Comparison of ENCODE assay signal across 8 cellular contexts in the genomic region with DNA sequence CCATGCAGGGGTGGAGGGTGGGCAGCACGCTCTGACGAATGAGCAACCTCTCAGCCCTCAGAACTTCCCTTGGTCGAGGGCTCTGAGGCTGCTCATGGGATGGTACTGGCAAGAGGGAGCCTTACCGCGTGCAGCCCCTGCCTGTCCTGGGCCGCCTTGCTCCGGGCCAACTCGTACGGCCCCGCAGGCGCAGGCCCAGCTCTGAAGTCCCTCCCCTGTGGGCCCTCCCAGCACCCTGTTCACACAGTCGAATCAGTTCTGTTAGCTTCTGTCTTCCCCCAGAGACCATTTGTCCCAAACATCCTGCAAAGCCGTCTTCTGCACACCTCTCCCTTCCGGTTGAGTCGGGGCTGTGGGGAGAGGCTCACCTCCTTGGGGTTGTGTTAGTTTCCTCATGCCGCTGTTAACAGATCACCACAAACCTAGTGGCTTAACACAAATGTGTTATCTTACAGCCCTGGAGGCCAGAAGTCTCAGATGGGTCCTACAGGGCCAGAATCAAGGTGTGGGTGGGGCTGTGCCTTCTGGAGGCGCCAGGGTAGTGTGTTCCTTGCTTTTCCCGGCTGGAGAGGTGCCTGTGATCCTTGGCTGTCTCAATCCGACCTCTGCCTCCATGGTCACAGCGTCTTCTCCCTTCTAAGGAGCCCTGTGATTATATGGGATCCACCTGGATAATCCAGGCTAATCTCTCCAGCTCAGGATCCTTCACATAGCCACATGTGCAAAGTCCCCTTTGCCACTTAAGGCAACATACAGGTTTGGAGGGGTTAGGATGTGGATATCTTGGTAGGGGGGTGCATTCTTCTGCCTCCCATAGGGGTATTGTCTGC. TPM values are rescaled to one million over a fixed set of nuclear protein-coding genes. Genes with fewer than 3 reads are reported as not detected.
A peak's percentile ranks its signal among the peaks of the same experiment; 100 is the strongest.
DNase-seq lines count a peak whose midpoint lies in the region; ATAC-seq and TF ChIP-seq lines count a peak whose summit lies in the region.

No MANE protein-coding gene starts in this region.

- H3K9me3 ChIP-seq in muscle layer of colon (ENCODE audit: low read length) (no peaks in the 10 kb centered on the region), thymus (ENCODE audit: control insufficient read depth) (no peaks in the 10 kb centered on the region)

- no peak for TF ChIP-seq CTCF in dorsolateral prefrontal cortex (IDR thresholded peaks at IDR 0.05 in 54 of 56, conservative IDR thresholded peaks at IDR 0.05 in 2 of 56; ENCODE audit: low read depth in 1 of 56, partially characterized antibody in 56 of 56)

- no peak overlapping the region for H3K9ac ChIP-seq in muscle layer of colon (ENCODE audit: low read length)

- H3K36me3 ChIP-seq in muscle layer of colon (ENCODE audit: insufficient read depth, low read length) (no peaks in the 10 kb centered on the region), thymus (ENCODE audit: control insufficient read depth, insufficient read depth) (no peaks in the 10 kb centered on the region)

- DNase-seq in dorsolateral prefrontal cortex (no peak), NCI-H2196 treated with DMSO at 0.1 percent for 48 hours (lab: John Stamatoyannopoulos, UW; ENCODE audit: unreplicated experiment) (no peak), occipital lobe (lab: John Stamatoyannopoulos, UW) (no peak)

- 14% methylated on average over 20 of the region's 20 CpGs for WGBS in thymus

- ATAC-seq in GM18505 (IDR thresholded peaks at IDR 0.05; ENCODE audit: unreplicated experiment) (peak; percentile 40), HG03039 (IDR thresholded peaks at IDR 0.05; ENCODE audit: unreplicated experiment) (peak; percentile 34)
- ATAC-seq in activated CD4-positive, CD25-positive, alpha-beta regulatory T cell treated with anti-CD3 and anti-CD28 coated beads, Interleukin-2, amount 50 U/mL, for 24 hours: peak; percentile 72 to 76

- H3K4me1 ChIP-seq in muscle layer of colon (ENCODE audit: insufficient read depth, low read length) (peaks cover 7% of the 10 kb centered on the region), thymus (ENCODE audit: control insufficient read depth, insufficient read depth, low read length) (peaks cover 6% of the 10 kb centered on the region)

- peak; percentile 75 for TF ChIP-seq POLR2A in GM18505 (IDR thresholded peaks at IDR 0.05; ENCODE audit: borderline replicate concordance, extremely low read depth, insufficient read depth, insufficient read length)

- H3K27me3 ChIP-seq in dorsolateral prefrontal cortex: peaks cover 0 to 22% (median 0%) of the 10 kb centered on the region in 45 donors
- no peaks in the 10 kb centered on the region for H3K27me3 ChIP-seq in muscle layer of colon (ENCODE audit: control insufficient read depth in 1 of 2, insufficient read depth in 2 of 2, low read length in 2 of 2)
- H3K27me3 ChIP-seq in thymus (ENCODE audit: control insufficient read depth, insufficient read depth): no peaks in the 10 kb centered on the region

- intact Hi-C loops in dorsolateral prefrontal cortex (cut with DNase I): no loop called here

- H3K27ac ChIP-seq in dorsolateral prefrontal cortex (peak overlapping the region in 39 of 59 donors; percentile 3 to 89 (median 58)), muscle layer of colon (ENCODE audit: low read depth, low read length) (no peak overlapping the region), thymus (ENCODE audit: low read depth) (peak overlapping the region; percentile 38)

- peak overlapping the region; percentile 39 to 78 (median 64) for H3K4me3 ChIP-seq in dorsolateral prefrontal cortex
- H3K4me3 ChIP-seq in muscle layer of colon (ENCODE audit: low read depth in 1 of 2, low read length in 2 of 2): peak overlapping the region; percentile 31 to 70
- H3K4me3 ChIP-seq in thymus (ENCODE audit: low read length): peak overlapping the region; percentile 68

RNA-seq across cellular contexts. Expression of gene HVCN1, which starts 0.9 kb away (rescaled TPM):
- total RNA-seq in dorsolateral prefrontal cortex (10 to 100 TPM in 66 of 120 experiments, 1 to 10 TPM in 54; 3.9 to 31.3 (median 10.4) TPM), occipital lobe (8.3 TPM)
- polyA plus RNA-seq in thymus: 35.1 TPM

RNA-seq across cellular contexts. Expression of gene PPP1CC, which starts 52.9 kb away (rescaled TPM):
- total RNA-seq in dorsolateral prefrontal cortex: 100 to 1,000 TPM in 17 of 120 experiments, 10 to 100 TPM in 103; 59.0 to 118 (median 84.9) TPM
- 103 TPM for polyA plus RNA-seq in thymus
- 150 TPM for total RNA-seq in occipital lobe
